Comparison of ENCODE assay signal across 11 cellular contexts in genomic region chr17:75688209-75688771, GRCh38. TPM values are rescaled to one million over a fixed set of nuclear protein-coding genes. Genes with fewer than 3 reads are reported as not detected.
DNase-seq lines count a peak whose midpoint lies in the region; ATAC-seq, FAIRE-seq and TF ChIP-seq lines count a peak whose summit lies in the region.
"Had no signal": no experiment of that assay in that cellular context is flagged by ENCODE, and none has a peak within 500 bp of the region (broad histone marks: within the 10 kb centered on the region; RNA-seq: fewer than 3 reads in every experiment).

No MANE protein-coding gene starts in this region.

- TF ChIP-seq POLR2A in A549 (IDR thresholded peaks at IDR 0.05; ENCODE audit: low read length) = no peak

- no peak for FAIRE-seq in A549 (lab: Jason Lieb, UNC)
- FAIRE-seq: G401.6, islet of Langerhans had no signal

- ATAC-seq in A549 (no peak), HG02623 (IDR thresholded peaks at IDR 0.05; ENCODE audit: unreplicated experiment) (no peak)

- no peaks in the 10 kb centered on the region for H3K9me3 ChIP-seq in A549

- H3K4me1 ChIP-seq in A549 = peaks cover 99% of the 10 kb centered on the region

- 87% methylated on average over 11 of the region's 11 CpGs for WGBS in A549 (ENCODE audit: missing lambda C conversion rate)

- TF ChIP-seq EP300 in A549 (IDR thresholded peaks at IDR 0.05) = no peak

- no peak overlapping the region for H3K4me3 ChIP-seq in A549

- no peak for TF ChIP-seq RAD21 in A549 (conservative IDR thresholded peaks at IDR 0.05 in 1 of 2, IDR thresholded peaks at IDR 0.05 in 1 of 2)

- CTCF ChIA-PET in A549 (lab: Yijun Ruan, JAX) = interaction anchor here (0.7 to 19.2 kb wide), 7 partner anchors 8 to 101 kb away, joined by 3 to 148 read pairs (median 3); partner anchors contain the start of gene SMIM5

- no peak for DNase-seq in A549 (ENCODE audit: low read depth in 1 of 2, low spot score in 1 of 2)
- peak; percentile 75 for DNase-seq in M059J (ENCODE audit: low read depth)
- DNase-seq in astrocyte of the hippocampus (ENCODE audit: low read depth, low spot score) = peak; percentile 61
- peak; percentile 43 for DNase-seq in midbrain (lab: John Stamatoyannopoulos, UW)
- DNase-seq in COLO829 (ENCODE audit: low spot score) = no peak
- DNase-seq in mucosa of gallbladder (ENCODE audit: low spot score) = no peak
- DNase-seq in Ammon's horn (ENCODE audit: low spot score) = no peak
- DNase-seq: WERI-Rb-1 had no signal

- peak overlapping the region; percentile 93; a peak in 5 of 6 replicates for H3K27ac ChIP-seq in A549
- H3K27ac ChIP-seq: WERI-Rb-1 had no signal

- POLR2A ChIA-PET in A549 (lab: Yijun Ruan, JAX) = interaction anchor here (1.6 to 1.8 kb wide), 2 partner anchors 60 to 92 kb away, joined by 4 to 5 read pairs; no protein-coding TSS in a partner anchor

- no peak for TF ChIP-seq CTCF in A549 (IDR thresholded peaks at IDR 0.05)

- no peak overlapping the region for H3K4me2 ChIP-seq in A549

TF ChIP-seq in A549, 52 proteins besides CTCF, POLR2A, EP300 and RAD21:
- TF ChIP-seq POLR2AphosphoS2 (conservative IDR thresholded peaks at IDR 0.05; ENCODE audit: low read length) (no peak), CBX2 (IDR thresholded peaks at IDR 0.05; ENCODE audit: borderline replicate concordance, low read depth) (no peak), MYC (IDR thresholded peaks at IDR 0.05; ENCODE audit: borderline replicate concordance, low read length) (no peak), RFX5 (IDR thresholded peaks at IDR 0.05) (no peak), ZFP36 (IDR thresholded peaks at IDR 0.05; ENCODE audit: borderline replicate concordance, partially characterized antibody) (no peak), JUNB (IDR thresholded peaks at IDR 0.05) (no peak), NR3C1 (IDR thresholded peaks at IDR 0.05) (no peak), TFCP2L1 (CRISPR knock-in tag; IDR thresholded peaks at IDR 0.05) (no peak), TP53 (CRISPR knock-in tag; IDR thresholded peaks at IDR 0.05) (no peak), JUN (IDR thresholded peaks at IDR 0.05) (no peak), CBX8 (IDR thresholded peaks at IDR 0.05) (no peak), NPAS2 (CRISPR knock-in tag; IDR thresholded peaks at IDR 0.05; ENCODE audit: borderline replicate concordance) (no peak), ATOH8 (CRISPR knock-in tag; IDR thresholded peaks at IDR 0.05; ENCODE audit: low read depth) (no peak)

RNA-seq across cellular contexts. Expression of gene SAP30BP, which starts 21.2 kb away (rescaled TPM):
- polyA plus RNA-seq in A549 (2011; rRNA removed) (76.3 and 103 TPM in 2 replicates), A549 (2017; fragmentation: RNase III; extraction: RNeasy Plus Mini Kit Qiagen cat#74134 plus additional on column Dnase treatment) (125 to 139 TPM (median 136 TPM) in 3 replicates)
- 97.6 and 108 TPM in 2 replicates for polyA plus RNA-seq in A549 (2012; cell fraction: cytosol; rRNA removed)
- 186 and 190 TPM in 2 replicates for polyA plus RNA-seq in A549 (2012; cell fraction: nucleus; rRNA removed)
- polyA minus RNA-seq in A549 (2011; rRNA and poly(A)+ RNA removed) = 63.9 and 67.1 TPM in 2 replicates
- 54.7 and 79.3 TPM in 2 replicates for total RNA-seq in M059J (2014; rRNA removed; shearing (Covaris generic))
- 65.4 TPM for total RNA-seq in mucosa of gallbladder

RNA-seq across cellular contexts. Expression of gene RECQL5, which starts 21.3 kb away (rescaled TPM):
- polyA plus RNA-seq in A549 (2011; rRNA removed) = 22.7 and 29.2 TPM in 2 replicates
- polyA plus RNA-seq in A549 (2012; cell fraction: cytosol; rRNA removed) = 17.7 and 21.4 TPM in 2 replicates
- polyA plus RNA-seq in A549 (2012; cell fraction: nucleus; rRNA removed) = 159 and 161 TPM in 2 replicates
- polyA plus RNA-seq in A549 (2017; fragmentation: RNase III; extraction: RNeasy Plus Mini Kit Qiagen cat#74134 plus additional on column Dnase treatment) = 37.3 to 42.5 TPM (median 39.9 TPM) in 3 replicates
- 48.5 and 52.7 TPM in 2 replicates for polyA minus RNA-seq in A549 (2011; rRNA and poly(A)+ RNA removed)
- total RNA-seq in M059J (2014; rRNA removed; shearing (Covaris generic)) = 8.9 and 13.1 TPM in 2 replicates
- total RNA-seq in mucosa of gallbladder = 110 TPM

RNA-seq across cellular contexts. Expression of gene ITGB4, which starts 33.0 kb away (rescaled TPM):
- polyA plus RNA-seq in A549 (2011; rRNA removed) = 19.8 and 20.6 TPM in 2 replicates
- polyA plus RNA-seq in A549 (2012; cell fraction: cytosol; rRNA removed) = 17.2 and 22.1 TPM in 2 replicates
- polyA plus RNA-seq in A549 (2012; cell fraction: nucleus; rRNA removed) = 77.1 and 140 TPM in 2 replicates
- 30.1 to 37.4 TPM (median 36.0 TPM) in 3 replicates for polyA plus RNA-seq in A549 (2017; fragmentation: RNase III; extraction: RNeasy Plus Mini Kit Qiagen cat#74134 plus additional on column Dnase treatment)
- 53.3 and 59.6 TPM in 2 replicates for polyA minus RNA-seq in A549 (2011; rRNA and poly(A)+ RNA removed)
- 4.8 and 8.0 TPM in 2 replicates for total RNA-seq in M059J (2014; rRNA removed; shearing (Covaris generic))
- total RNA-seq in mucosa of gallbladder = 317 TPM

RNA-seq across cellular contexts. Expression of gene SMIM5, which starts 55.1 kb away (rescaled TPM):
- polyA plus RNA-seq in A549 (2011; rRNA removed) (0.25 and 0.30 TPM in 2 replicates), A549 (2017; fragmentation: RNase III; extraction: RNeasy Plus Mini Kit Qiagen cat#74134 plus additional on column Dnase treatment) (0.15 to 0.33 TPM (median 0.20 TPM) in 3 replicates)
- polyA plus RNA-seq in A549 (2012; cell fraction: cytosol; rRNA removed) = 0.10 and 0.25 TPM in 2 replicates
- polyA plus RNA-seq in A549 (2012; cell fraction: nucleus; rRNA removed) = 0.86 and 0.97 TPM in 2 replicates
- 0.19 and 0.21 TPM in 2 replicates for polyA minus RNA-seq in A549 (2011; rRNA and poly(A)+ RNA removed)
- total RNA-seq in M059J (2014; rRNA removed; shearing (Covaris generic)) = not detected in 2 replicates
- 15.5 TPM for total RNA-seq in mucosa of gallbladder

Comparison
In these comparisons a context has a peak if more than half of its experiments do, and no peak if none do; other contexts are left out.
1. DNase-seq: peak in M059J (single experiment), astrocyte of the hippocampus (single experiment) and midbrain (single experiment); none in A549 (0 of 2), COLO829 (single experiment), mucosa of gallbladder (single experiment) and Ammon's horn (single experiment).
2. RNA of gene ITGB4, which starts 33.0 kb away (total RNA-seq): 317 TPM in mucosa of gallbladder (single experiment); 4.8 to 8.0 TPM in M059J; every median in the first group is over 10 times any median in the second.